1 cellular context compared by ENCODE assay signal in the genomic region with DNA sequence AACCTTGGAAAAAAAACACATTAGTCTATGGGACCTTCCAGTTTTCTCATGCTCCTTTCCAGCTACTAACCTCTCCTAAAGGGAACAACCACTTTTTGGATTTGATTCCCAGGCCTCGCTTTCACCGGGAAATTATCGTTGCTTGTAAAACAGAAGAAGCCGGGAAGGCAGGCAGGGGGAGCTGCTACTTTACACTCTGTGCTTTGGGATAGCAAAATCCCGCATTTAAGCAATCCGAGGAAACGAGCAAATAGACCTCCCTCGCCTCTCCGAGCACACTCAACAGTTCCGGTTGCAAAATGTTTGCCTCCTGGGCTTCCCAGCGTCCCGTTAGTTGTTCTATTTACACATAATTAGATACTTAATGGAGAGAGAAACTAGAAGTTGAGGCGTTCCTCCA.
TF ChIP-seq lines count a peak whose summit lies in the region.

No MANE protein-coding gene starts in this region.

TF ChIP-seq in HepG2, 621 proteins besides CTCF, POLR2A, EP300 and RAD21 (continued from another document):
- TF ChIP-seq ZNF350 (CRISPR knock-in tag; IDR thresholded peaks at IDR 0.05; ENCODE audit: borderline replicate concordance, low read depth) (no peak), FOXA3 (CRISPR knock-in tag; IDR thresholded peaks at IDR 0.05) (0 out of 2 replicates have a peak, but pooled peaks have one; percentile 16), STAG1 (CRISPR knock-in tag; IDR thresholded peaks at IDR 0.05) (peak; percentile 6; the same call in 1 of the 2 replicates), NFE2L1 (CRISPR knock-in tag; IDR thresholded peaks at IDR 0.05; ENCODE audit: borderline replicate concordance) (no peak), JARID2 (CRISPR knock-in tag; IDR thresholded peaks at IDR 0.05; ENCODE audit: insufficient replicate concordance) (no peak), REL (CRISPR knock-in tag; conservative IDR thresholded peaks at IDR 0.05) (no peak), ZNF207 (IDR thresholded peaks at IDR 0.05; ENCODE audit: borderline replicate concordance) (no peak), ETV5 (CRISPR knock-in tag; IDR thresholded peaks at IDR 0.05; ENCODE audit: borderline replicate concordance) (peak; percentile 31; the same call in 1 of the 2 replicates), PAF1 (CRISPR knock-in tag; IDR thresholded peaks at IDR 0.05) (no peak), ZNF777 (CRISPR knock-in tag; IDR thresholded peaks at IDR 0.05) (no peak), NAIF1 (CRISPR knock-in tag; IDR thresholded peaks at IDR 0.05; ENCODE audit: borderline replicate concordance) (no peak), ZMYM4 (CRISPR knock-in tag; IDR thresholded peaks at IDR 0.05) (peak; percentile 46; the same call in 1 of the 2 replicates), THYN1 (CRISPR knock-in tag; IDR thresholded peaks at IDR 0.05; ENCODE audit: borderline replicate concordance, low read depth) (no peak), POLR2AphosphoS2 (IDR thresholded peaks at IDR 0.05; ENCODE audit: low read depth, low read length) (no peak), ZKSCAN8 (CRISPR knock-in tag; IDR thresholded peaks at IDR 0.05; ENCODE audit: borderline replicate concordance) (no peak), ZNF562 (CRISPR knock-in tag; IDR thresholded peaks at IDR 0.05; ENCODE audit: borderline replicate concordance) (no peak), ZNF343 (CRISPR knock-in tag; IDR thresholded peaks at IDR 0.05) (no peak), RXRB (CRISPR knock-in tag; IDR thresholded peaks at IDR 0.05; ENCODE audit: borderline replicate concordance) (no peak), ZBTB20 (CRISPR knock-in tag; IDR thresholded peaks at IDR 0.05; ENCODE audit: borderline replicate concordance, low read depth) (no peak), CEBPB (IDR thresholded peaks at IDR 0.05; ENCODE audit: borderline replicate concordance, low read depth, low read length) (peak; percentile 56; the same call in 1 of the 2 replicates), ESRRA (CRISPR knock-in tag; IDR thresholded peaks at IDR 0.05; ENCODE audit: low read depth) (no peak), ATF1 (CRISPR knock-in tag; IDR thresholded peaks at IDR 0.05) (no peak), ETV6 (CRISPR knock-in tag; conservative IDR thresholded peaks at IDR 0.05) (no peak), LCORL (IDR thresholded peaks at IDR 0.05) (no peak), LCORL (CRISPR knock-in tag; IDR thresholded peaks at IDR 0.05) (peak; percentile 44; the same call in 1 of the 2 replicates), CEBPG (CRISPR knock-in tag; IDR thresholded peaks at IDR 0.05) (peak; percentile 55), GABPB1 (CRISPR knock-in tag; IDR thresholded peaks at IDR 0.05) (0 out of 2 replicates have a peak, but pooled peaks have one; percentile 23)
- TF ChIP-seq, protein P1, sequence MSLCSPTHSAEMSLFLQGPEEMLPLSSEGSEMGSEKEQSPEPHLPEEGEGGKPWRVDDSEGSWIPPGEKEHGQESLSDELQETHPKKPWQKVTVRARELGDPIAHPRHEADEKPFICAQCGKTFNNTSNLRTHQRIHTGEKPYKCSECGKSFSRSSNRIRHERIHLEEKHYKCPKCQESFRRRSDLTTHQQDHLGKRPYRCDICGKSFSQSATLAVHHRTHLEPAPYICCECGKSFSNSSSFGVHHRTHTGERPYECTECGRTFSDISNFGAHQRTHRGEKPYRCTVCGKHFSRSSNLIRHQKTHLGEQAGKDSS (CRISPR knock-in tag; IDR thresholded peaks at IDR 0.05; ENCODE audit: borderline replicate concordance, low read depth), result 0 out of 2 replicates have a peak, but pooled peaks have one; percentile 38
- TF ChIP-seq, protein P2, sequence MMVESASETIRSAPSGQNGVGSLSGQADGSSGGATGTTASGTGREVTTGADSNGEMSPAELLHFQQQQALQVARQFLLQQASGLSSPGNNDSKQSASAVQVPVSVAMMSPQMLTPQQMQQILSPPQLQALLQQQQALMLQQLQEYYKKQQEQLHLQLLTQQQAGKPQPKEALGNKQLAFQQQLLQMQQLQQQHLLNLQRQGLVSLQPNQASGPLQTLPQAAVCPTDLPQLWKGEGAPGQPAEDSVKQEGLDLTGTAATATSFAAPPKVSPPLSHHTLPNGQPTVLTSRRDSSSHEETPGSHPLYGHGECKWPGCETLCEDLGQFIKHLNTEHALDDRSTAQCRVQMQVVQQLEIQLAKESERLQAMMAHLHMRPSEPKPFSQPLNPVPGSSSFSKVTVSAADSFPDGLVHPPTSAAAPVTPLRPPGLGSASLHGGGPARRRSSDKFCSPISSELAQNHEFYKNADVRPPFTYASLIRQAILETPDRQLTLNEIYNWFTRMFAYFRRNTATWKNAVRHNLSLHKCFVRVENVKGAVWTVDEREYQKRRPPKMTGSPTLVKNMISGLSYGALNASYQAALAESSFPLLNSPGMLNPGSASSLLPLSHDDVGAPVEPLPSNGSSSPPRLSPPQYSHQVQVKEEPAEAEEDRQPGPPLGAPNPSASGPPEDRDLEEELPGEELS (CRISPR knock-in tag; IDR thresholded peaks at IDR 0.05), result 0 out of 2 replicates have a peak, but pooled peaks have one; percentile 18
- TF ChIP-seq, protein P3, sequence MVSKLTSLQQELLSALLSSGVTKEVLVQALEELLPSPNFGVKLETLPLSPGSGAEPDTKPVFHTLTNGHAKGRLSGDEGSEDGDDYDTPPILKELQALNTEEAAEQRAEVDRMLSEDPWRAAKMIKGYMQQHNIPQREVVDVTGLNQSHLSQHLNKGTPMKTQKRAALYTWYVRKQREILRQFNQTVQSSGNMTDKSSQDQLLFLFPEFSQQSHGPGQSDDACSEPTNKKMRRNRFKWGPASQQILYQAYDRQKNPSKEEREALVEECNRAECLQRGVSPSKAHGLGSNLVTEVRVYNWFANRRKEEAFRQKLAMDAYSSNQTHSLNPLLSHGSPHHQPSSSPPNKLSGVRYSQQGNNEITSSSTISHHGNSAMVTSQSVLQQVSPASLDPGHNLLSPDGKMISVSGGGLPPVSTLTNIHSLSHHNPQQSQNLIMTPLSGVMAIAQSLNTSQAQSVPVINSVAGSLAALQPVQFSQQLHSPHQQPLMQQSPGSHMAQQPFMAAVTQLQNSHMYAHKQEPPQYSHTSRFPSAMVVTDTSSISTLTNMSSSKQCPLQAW (CRISPR knock-in tag; IDR thresholded peaks at IDR 0.05), result 0 out of 2 replicates have a peak, but pooled peaks have one; percentile 16
- TF ChIP-seq, protein P4, sequence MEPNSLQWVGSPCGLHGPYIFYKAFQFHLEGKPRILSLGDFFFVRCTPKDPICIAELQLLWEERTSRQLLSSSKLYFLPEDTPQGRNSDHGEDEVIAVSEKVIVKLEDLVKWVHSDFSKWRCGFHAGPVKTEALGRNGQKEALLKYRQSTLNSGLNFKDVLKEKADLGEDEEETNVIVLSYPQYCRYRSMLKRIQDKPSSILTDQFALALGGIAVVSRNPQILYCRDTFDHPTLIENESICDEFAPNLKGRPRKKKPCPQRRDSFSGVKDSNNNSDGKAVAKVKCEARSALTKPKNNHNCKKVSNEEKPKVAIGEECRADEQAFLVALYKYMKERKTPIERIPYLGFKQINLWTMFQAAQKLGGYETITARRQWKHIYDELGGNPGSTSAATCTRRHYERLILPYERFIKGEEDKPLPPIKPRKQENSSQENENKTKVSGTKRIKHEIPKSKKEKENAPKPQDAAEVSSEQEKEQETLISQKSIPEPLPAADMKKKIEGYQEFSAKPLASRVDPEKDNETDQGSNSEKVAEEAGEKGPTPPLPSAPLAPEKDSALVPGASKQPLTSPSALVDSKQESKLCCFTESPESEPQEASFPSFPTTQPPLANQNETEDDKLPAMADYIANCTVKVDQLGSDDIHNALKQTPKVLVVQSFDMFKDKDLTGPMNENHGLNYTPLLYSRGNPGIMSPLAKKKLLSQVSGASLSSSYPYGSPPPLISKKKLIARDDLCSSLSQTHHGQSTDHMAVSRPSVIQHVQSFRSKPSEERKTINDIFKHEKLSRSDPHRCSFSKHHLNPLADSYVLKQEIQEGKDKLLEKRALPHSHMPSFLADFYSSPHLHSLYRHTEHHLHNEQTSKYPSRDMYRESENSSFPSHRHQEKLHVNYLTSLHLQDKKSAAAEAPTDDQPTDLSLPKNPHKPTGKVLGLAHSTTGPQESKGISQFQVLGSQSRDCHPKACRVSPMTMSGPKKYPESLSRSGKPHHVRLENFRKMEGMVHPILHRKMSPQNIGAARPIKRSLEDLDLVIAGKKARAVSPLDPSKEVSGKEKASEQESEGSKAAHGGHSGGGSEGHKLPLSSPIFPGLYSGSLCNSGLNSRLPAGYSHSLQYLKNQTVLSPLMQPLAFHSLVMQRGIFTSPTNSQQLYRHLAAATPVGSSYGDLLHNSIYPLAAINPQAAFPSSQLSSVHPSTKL (CRISPR knock-in tag; IDR thresholded peaks at IDR 0.05), result 0 out of 2 replicates have a peak, but pooled peaks have one; percentile 24
- TF ChIP-seq, protein P5, sequence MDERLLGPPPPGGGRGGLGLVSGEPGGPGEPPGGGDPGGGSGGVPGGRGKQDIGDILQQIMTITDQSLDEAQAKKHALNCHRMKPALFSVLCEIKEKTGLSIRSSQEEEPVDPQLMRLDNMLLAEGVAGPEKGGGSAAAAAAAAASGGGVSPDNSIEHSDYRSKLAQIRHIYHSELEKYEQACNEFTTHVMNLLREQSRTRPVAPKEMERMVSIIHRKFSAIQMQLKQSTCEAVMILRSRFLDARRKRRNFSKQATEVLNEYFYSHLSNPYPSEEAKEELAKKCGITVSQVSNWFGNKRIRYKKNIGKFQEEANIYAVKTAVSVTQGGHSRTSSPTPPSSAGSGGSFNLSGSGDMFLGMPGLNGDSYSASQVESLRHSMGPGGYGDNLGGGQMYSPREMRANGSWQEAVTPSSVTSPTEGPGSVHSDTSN (CRISPR knock-in tag; IDR thresholded peaks at IDR 0.05), result no peak
- TF ChIP-seq, protein P6, sequence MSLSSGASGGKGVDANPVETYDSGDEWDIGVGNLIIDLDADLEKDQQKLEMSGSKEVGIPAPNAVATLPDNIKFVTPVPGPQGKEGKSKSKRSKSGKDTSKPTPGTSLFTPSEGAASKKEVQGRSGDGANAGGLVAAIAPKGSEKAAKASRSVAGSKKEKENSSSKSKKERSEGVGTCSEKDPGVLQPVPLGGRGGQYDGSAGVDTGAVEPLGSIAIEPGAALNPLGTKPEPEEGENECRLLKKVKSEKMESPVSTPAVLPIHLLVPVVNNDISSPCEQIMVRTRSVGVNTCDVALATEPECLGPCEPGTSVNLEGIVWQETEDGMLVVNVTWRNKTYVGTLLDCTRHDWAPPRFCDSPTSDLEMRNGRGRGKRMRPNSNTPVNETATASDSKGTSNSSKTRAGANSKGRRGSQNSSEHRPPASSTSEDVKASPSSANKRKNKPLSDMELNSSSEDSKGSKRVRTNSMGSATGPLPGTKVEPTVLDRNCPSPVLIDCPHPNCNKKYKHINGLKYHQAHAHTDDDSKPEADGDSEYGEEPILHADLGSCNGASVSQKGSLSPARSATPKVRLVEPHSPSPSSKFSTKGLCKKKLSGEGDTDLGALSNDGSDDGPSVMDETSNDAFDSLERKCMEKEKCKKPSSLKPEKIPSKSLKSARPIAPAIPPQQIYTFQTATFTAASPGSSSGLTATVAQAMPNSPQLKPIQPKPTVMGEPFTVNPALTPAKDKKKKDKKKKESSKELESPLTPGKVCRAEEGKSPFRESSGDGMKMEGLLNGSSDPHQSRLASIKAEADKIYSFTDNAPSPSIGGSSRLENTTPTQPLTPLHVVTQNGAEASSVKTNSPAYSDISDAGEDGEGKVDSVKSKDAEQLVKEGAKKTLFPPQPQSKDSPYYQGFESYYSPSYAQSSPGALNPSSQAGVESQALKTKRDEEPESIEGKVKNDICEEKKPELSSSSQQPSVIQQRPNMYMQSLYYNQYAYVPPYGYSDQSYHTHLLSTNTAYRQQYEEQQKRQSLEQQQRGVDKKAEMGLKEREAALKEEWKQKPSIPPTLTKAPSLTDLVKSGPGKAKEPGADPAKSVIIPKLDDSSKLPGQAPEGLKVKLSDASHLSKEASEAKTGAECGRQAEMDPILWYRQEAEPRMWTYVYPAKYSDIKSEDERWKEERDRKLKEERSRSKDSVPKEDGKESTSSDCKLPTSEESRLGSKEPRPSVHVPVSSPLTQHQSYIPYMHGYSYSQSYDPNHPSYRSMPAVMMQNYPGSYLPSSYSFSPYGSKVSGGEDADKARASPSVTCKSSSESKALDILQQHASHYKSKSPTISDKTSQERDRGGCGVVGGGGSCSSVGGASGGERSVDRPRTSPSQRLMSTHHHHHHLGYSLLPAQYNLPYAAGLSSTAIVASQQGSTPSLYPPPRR (CRISPR knock-in tag; IDR thresholded peaks at IDR 0.05; ENCODE audit: borderline replicate concordance), result no peak
- TF ChIP-seq, protein P7, sequence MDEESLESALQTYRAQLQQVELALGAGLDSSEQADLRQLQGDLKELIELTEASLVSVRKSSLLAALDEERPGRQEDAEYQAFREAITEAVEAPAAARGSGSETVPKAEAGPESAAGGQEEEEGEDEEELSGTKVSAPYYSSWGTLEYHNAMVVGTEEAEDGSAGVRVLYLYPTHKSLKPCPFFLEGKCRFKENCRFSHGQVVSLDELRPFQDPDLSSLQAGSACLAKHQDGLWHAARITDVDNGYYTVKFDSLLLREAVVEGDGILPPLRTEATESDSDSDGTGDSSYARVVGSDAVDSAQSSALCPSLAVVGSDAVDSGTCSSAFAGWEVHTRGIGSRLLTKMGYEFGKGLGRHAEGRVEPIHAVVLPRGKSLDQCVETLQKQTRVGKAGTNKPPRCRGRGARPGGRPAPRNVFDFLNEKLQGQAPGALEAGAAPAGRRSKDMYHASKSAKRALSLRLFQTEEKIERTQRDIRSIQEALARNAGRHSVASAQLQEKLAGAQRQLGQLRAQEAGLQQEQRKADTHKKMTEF (CRISPR knock-in tag; IDR thresholded peaks at IDR 0.05), result no peak
- TF ChIP-seq, protein P8, sequence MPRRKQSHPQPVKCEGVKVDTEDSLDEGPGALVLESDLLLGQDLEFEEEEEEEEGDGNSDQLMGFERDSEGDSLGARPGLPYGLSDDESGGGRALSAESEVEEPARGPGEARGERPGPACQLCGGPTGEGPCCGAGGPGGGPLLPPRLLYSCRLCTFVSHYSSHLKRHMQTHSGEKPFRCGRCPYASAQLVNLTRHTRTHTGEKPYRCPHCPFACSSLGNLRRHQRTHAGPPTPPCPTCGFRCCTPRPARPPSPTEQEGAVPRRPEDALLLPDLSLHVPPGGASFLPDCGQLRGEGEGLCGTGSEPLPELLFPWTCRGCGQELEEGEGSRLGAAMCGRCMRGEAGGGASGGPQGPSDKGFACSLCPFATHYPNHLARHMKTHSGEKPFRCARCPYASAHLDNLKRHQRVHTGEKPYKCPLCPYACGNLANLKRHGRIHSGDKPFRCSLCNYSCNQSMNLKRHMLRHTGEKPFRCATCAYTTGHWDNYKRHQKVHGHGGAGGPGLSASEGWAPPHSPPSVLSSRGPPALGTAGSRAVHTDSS (CRISPR knock-in tag; conservative IDR thresholded peaks at IDR 0.05), result no peak
